ENCODE assay signal across 8 cellular contexts in the genomic region with DNA sequence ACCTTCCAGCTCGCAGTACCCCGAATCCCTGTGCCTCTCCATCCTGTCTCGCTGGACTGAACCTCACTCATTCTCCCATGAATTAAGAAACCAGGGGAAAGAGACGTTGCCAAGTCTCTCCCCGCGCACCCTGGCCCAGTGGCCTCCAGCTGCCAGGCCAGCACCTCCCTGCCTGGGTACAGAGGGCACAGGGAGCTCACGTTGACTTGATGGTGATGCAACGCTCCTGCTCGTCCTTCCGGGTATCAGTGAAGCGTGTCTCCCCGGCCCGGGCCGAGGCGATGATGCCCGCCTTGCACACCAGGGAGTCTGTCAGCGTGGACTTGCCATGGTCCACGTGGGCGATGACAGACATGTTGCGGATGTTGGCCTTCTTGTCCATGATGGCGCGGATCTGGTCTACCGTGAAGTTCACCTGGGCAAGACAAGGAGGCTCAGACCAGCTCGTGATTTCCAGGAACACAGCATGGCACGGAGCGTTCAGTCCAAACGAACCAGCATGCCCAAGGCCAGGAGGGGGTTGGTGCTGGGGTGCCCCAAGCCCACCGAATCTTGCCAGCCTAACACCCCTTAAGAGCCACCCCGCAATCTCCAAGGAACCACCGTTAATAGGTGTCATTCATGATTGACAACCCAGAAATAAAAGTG. TPM values are rescaled to one million over a fixed set of nuclear protein-coding genes. Genes with fewer than 3 reads are reported as not detected.
DNase-seq lines count a peak whose midpoint lies in the region; ATAC-seq, FAIRE-seq and TF ChIP-seq lines count a peak whose summit lies in the region.

No MANE protein-coding gene starts in this region.

- no peaks in the 10 kb centered on the region for H3K27me3 Mint-ChIP-seq in CD4-positive, alpha-beta T cell

- H3K27ac ChIP-seq in CD4-positive, alpha-beta T cell (ENCODE audit: low read depth, low read length), result peak overlapping the region; percentile 90
- H3K27ac ChIP-seq in HUES48 (ENCODE audit: low read depth, low read length) (peak overlapping the region; percentile 97), hepatocyte (peak overlapping the region; percentile 100), skin epidermis (peak overlapping the region in 20 of 21 experiments; percentile 79 to 99 (median 96))

- peaks cover 74% of the 10 kb centered on the region for H3K36me3 Mint-ChIP-seq in CD4-positive, alpha-beta T cell (ENCODE audit: low read depth)
- H3K36me3 Mint-ChIP-seq in activated naive CD4-positive, alpha-beta T cell treated with anti-CD3 and anti-CD28 coated beads, Interleukin-2, amount 50 U/mL, for 72 hours, result peaks cover 48 to 55% of the 10 kb centered on the region in 2 donors

- H3K4me3 Mint-ChIP-seq in CD4-positive, alpha-beta T cell, result peak overlapping the region; percentile 97

- no peaks in the 10 kb centered on the region for H3K27me3 ChIP-seq in CD4-positive, alpha-beta T cell (ENCODE audit: control insufficient read depth, insufficient read depth, low read length)
- H3K27me3 ChIP-seq in HUES48 (ENCODE audit: control insufficient read depth, insufficient read depth, low read length) (0 out of 2 replicates have a peak, but pooled peaks cover 3% of the 10 kb centered on the region), hepatocyte (no peaks in the 10 kb centered on the region)

- ATAC-seq in CD4-positive, alpha-beta T cell (ENCODE audit: poor library complexity), result no peak
- no peak for ATAC-seq in activated naive CD4-positive, alpha-beta T cell treated with anti-CD3 and anti-CD28 coated beads, Interleukin-2, amount 50 U/mL, for 72 hours
- ATAC-seq in GM19324 (IDR thresholded peaks at IDR 0.05; ENCODE audit: low FRiP score, unreplicated experiment), result no peak

- H3K4me1 Mint-ChIP-seq in CD4-positive, alpha-beta T cell (ENCODE audit: low read depth), result peaks cover 50% of the 10 kb centered on the region

- H3K4me1 ChIP-seq in HUES48 (ENCODE audit: control insufficient read depth, insufficient read depth, low read length), result peaks cover 23% of the 10 kb centered on the region
- H3K4me1 ChIP-seq in hepatocyte (ENCODE audit: insufficient read depth), result peaks cover 23% of the 10 kb centered on the region

- POLR2A ChIA-PET in CD4-positive, alpha-beta T cell (lab: Charles Lee), result interaction anchor here (0.7 to 4.9 kb wide), 6 partner anchors 9 to 981 kb away, joined by 3 to 72 read pairs (median 11); partner anchors contain the start of genes APBA3, DAPK3, MRPL54 and PIAS4
- POLR2A ChIA-PET in GM10248 (lab: Yijun Ruan, JAX), result interaction anchor here (0.8 to 2.3 kb wide), 4 partner anchors 9 to 217 kb away, joined by 3 to 13 read pairs (median 8); partner anchors contain the start of gene DAPK3

- FAIRE-seq in GM19239 (lab: Jason Lieb, UNC), result no peak

- no peak overlapping the region for H2AFZ ChIP-seq in hepatocyte

- H3K4me3 ChIP-seq in HUES48 (ENCODE audit: low read depth, low read length) (peak overlapping the region; percentile 96), hepatocyte (peak overlapping the region; percentile 97), skin epidermis (peak overlapping the region; percentile 69 to 96 (median 83))

- peaks cover 55% of the 10 kb centered on the region for H3K36me3 ChIP-seq in HUES48 (ENCODE audit: control insufficient read depth, insufficient read depth, low read length)
- H3K36me3 ChIP-seq in hepatocyte (replicated peaks; ENCODE audit: insufficient read depth, low read depth), result no peaks in the 10 kb centered on the region

- H3K9ac ChIP-seq in HUES48 (ENCODE audit: low read depth, low read length), result peak overlapping the region; percentile 98

- peaks cover 62% of the 10 kb centered on the region for H3K79me2 ChIP-seq in hepatocyte

- no peak for DNase-seq in CD4-positive, alpha-beta T cell
- DNase-seq in activated naive CD4-positive, alpha-beta T cell treated with anti-CD3 and anti-CD28 coated beads, Interleukin-2, amount 50 U/mL, for 72 hours (ENCODE audit: low spot score in 2 of 2), result peak in 1 of 2 donors; percentile 26
- DNase-seq in hepatocyte (ENCODE audit: low spot score), result peak; percentile 57
- no peak for DNase-seq in GM19239 (ENCODE audit: insufficient read length, low spot score)
- DNase-seq in GM10248 (ENCODE audit: extremely low spot score), result no peak

- H3K27ac Mint-ChIP-seq in CD4-positive, alpha-beta T cell, result peak overlapping the region; percentile 91
- peak overlapping the region; percentile 96 to 98 for H3K27ac Mint-ChIP-seq in activated naive CD4-positive, alpha-beta T cell treated with anti-CD3 and anti-CD28 coated beads, Interleukin-2, amount 50 U/mL, for 72 hours

- no peak for TF ChIP-seq CTCF in CD4-positive, alpha-beta T cell (IDR thresholded peaks at IDR 0.05)
- TF ChIP-seq CTCF in hepatocyte (IDR thresholded peaks at IDR 0.05; ENCODE audit: poor library complexity) (no peak), GM10248 (IDR thresholded peaks at IDR 0.05; ENCODE audit: control extremely low read depth, extremely low read depth, low read depth, missing control alignments) (no peak)

- CTCF ChIA-PET in CD4-positive, alpha-beta T cell (lab: Charles Lee), result interaction anchor here (1.1 to 2.2 kb wide), 2 partner anchors 12 to 24 kb away, joined by 4 to 12 read pairs; partner anchors contain the start of gene PIAS4
- CTCF ChIA-PET in GM10248 (lab: Yijun Ruan, JAX), result interaction anchor here (1.0 kb wide), 1 partner anchor 13 kb away, joined by 3 read pairs; the partner anchor contains the start of gene DAPK3

- no peaks in the 10 kb centered on the region for H3K9me2 ChIP-seq in hepatocyte (replicated peaks; ENCODE audit: insufficient read depth)

- H3K9me3 ChIP-seq in CD4-positive, alpha-beta T cell (ENCODE audit: control insufficient read depth, low read length), result no peaks in the 10 kb centered on the region
- H3K9me3 ChIP-seq in HUES48 (ENCODE audit: control insufficient read depth, insufficient read depth, low read length) (no peaks in the 10 kb centered on the region), hepatocyte (ENCODE audit: low read depth) (no peaks in the 10 kb centered on the region)

- no peaks in the 10 kb centered on the region for H3K9me3 Mint-ChIP-seq in CD4-positive, alpha-beta T cell
- H3K9me3 Mint-ChIP-seq in activated naive CD4-positive, alpha-beta T cell treated with anti-CD3 and anti-CD28 coated beads, Interleukin-2, amount 50 U/mL, for 72 hours, result no peaks in the 10 kb centered on the region

- peak overlapping the region; percentile 96 for H3K4me2 ChIP-seq in hepatocyte

- intact Hi-C loops in CD4-positive, alpha-beta T cell (cut with DNase I, micrococcal nuclease), result loop anchor here (2.0 to 10.0 kb wide), 2 partner anchors 13 to 121 kb away; partner anchors contain the start of gene DAPK3 (in 1 of the 2)

- H4K20me1 ChIP-seq in hepatocyte (ENCODE audit: insufficient read depth, poor library complexity, severe bottlenecking), result peaks cover 61% of the 10 kb centered on the region

- WGBS in hepatocyte (ENCODE audit: low lambda C conversion rate, missing lambda C conversion rate), result 29% methylated on average over 30 of the region's 30 CpGs

RNA-seq across cellular contexts. Expression of gene EEF2, which starts 1.2 kb away (rescaled TPM):
- 1,000 to 10,000 TPM; 2,756 to 2,866 TPM for total RNA-seq in CD4-positive, alpha-beta T cell
- 1,000 to 10,000 TPM; 3,216 to 3,705 TPM for total RNA-seq in activated naive CD4-positive, alpha-beta T cell treated with anti-CD3 and anti-CD28 coated beads, Interleukin-2, amount 50 U/mL, for 72 hours
- 1,740 and 1,817 TPM in 2 replicates for total RNA-seq in hepatocyte
- polyA plus RNA-seq in hepatocyte, result 444 and 526 TPM in 2 replicates

RNA-seq across cellular contexts. Expression of gene DAPK3, which starts 13.2 kb away (rescaled TPM):
- total RNA-seq in CD4-positive, alpha-beta T cell, result 10 to 100 TPM; 21.1 to 22.9 TPM
- 10 to 100 TPM; 28.4 to 61.4 TPM for total RNA-seq in activated naive CD4-positive, alpha-beta T cell treated with anti-CD3 and anti-CD28 coated beads, Interleukin-2, amount 50 U/mL, for 72 hours
- total RNA-seq in hepatocyte, result 113 and 140 TPM in 2 replicates
- 103 and 123 TPM in 2 replicates for polyA plus RNA-seq in hepatocyte

RNA-seq across cellular contexts. Expression of gene PIAS4, which starts 23.5 kb away (rescaled TPM):
- 10 to 100 TPM; 14.5 to 16.5 TPM for total RNA-seq in CD4-positive, alpha-beta T cell
- 10 to 100 TPM; 28.0 to 30.6 TPM for total RNA-seq in activated naive CD4-positive, alpha-beta T cell treated with anti-CD3 and anti-CD28 coated beads, Interleukin-2, amount 50 U/mL, for 72 hours
- total RNA-seq in hepatocyte, result 16.7 and 18.1 TPM in 2 replicates
- polyA plus RNA-seq in hepatocyte, result 8.3 and 15.0 TPM in 2 replicates

RNA-seq across cellular contexts. Expression of gene NMRK2, which starts 51.2 kb away (rescaled TPM):
- total RNA-seq in CD4-positive, alpha-beta T cell, result not detected
- not detected for total RNA-seq in activated naive CD4-positive, alpha-beta T cell treated with anti-CD3 and anti-CD28 coated beads, Interleukin-2, amount 50 U/mL, for 72 hours
- 0.32 TPM in 1 of 2 replicates, not detected in the other for total RNA-seq in hepatocyte
- polyA plus RNA-seq in hepatocyte, result 0.95 TPM in 1 of 2 replicates, not detected in the other
